In the genomic region with DNA sequence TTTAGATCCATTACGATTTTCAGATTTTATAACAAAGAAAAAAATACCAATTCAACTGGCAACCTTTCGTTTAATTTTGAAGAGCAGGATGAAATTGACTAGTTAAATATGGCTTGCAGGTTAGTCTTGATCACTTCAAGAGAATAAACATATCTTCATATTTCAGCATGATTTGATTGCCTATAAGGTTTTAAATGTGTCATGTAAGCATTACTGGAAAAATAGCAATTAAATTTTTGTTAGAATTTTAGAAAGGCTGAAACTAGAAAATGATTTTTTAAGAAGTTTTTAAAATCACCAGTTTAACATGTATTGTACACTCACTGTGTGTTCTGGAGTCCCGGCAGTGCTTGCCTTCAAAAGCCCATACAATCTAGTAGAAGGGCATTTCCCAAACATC, we compare ENCODE assay signal across 27 cellular contexts.
"Had no signal": no experiment of that assay in that cellular context is flagged by ENCODE, and none has a peak within 500 bp of the region (broad histone marks: within the 10 kb centered on the region; RNA-seq: fewer than 3 reads in every experiment).

No MANE protein-coding gene starts in this region.

- H3K4me1 ChIP-seq: suprapubic skin, testis, thyroid gland, tibial nerve, transverse colon, upper lobe of left lung, upper lobe of right lung, uterus had no signal

- H3K4me3 ChIP-seq: stomach, suprapubic skin, testis, thoracic aorta, thyroid gland, tibial artery, tibial nerve, transverse colon, upper lobe of left lung, upper lobe of right lung, uterus, vagina had no signal

- H3K9me3 ChIP-seq: stomach, suprapubic skin, testis, thoracic aorta, thyroid gland, tibial artery, tibial nerve, transverse colon, upper lobe of left lung, upper lobe of right lung, uterus, vagina had no signal

- FAIRE-seq: urothelium cell line had no signal

- ATAC-seq: stimulated activated effector memory CD8-positive, alpha-beta T cell treated with anti-CD3 and anti-CD28 coated beads, Interleukin-12 subunit alpha, Interleukin-12 subunit beta, amount 100 ng/mL, for 72 hours; stimulated activated memory B cell treated with anti-CD40 and anti-IgM and Interleukin-4, amounts not matched to agents 10 μg/mL and 1 μg/mL and 100 μg/mL, for 72 hours; stimulated activated naive B cell treated with anti-CD40 and anti-IgM and Interleukin-4, amounts not matched to agents 10 μg/mL and 1 μg/mL and 100 μg/mL, for 72 hours; stimulated activated naive CD8-positive, alpha-beta T cell treated with anti-CD3 and anti-CD28 coated beads, Interleukin-15, amount 100 ng/mL, for 72 hours; stimulated activated naive CD8-positive, alpha-beta T cell treated with anti-CD3 and anti-CD28 coated beads, Interleukin-15, Interleukin-2, amounts not matched to agents 100 U/mL and 50 U/mL, for 24 hours; upper lobe of right lung had no signal

- H3K27me3 ChIP-seq: stomach, suprapubic skin, testis, thyroid gland, tibial artery, tibial nerve, transverse colon, upper lobe of left lung, upper lobe of right lung, uterus, vagina had no signal

- DNase-seq: stimulated activated CD4-positive, alpha-beta T cell treated with anti-CD3 and anti-CD28 coated beads, Interleukin-2, amount 100 ng/mL, for 48 hours; stimulated activated CD4-positive, alpha-beta T cell treated with anti-CD3 and anti-CD28 coated beads, Interleukin-4, amount 100 ng/mL, for 1 hour; stimulated activated CD4-positive, alpha-beta T cell treated with anti-CD3 and anti-CD28 coated beads, Interleukin-4, amount 100 ng/mL, for 24 hours; stimulated activated CD4-positive, alpha-beta T cell treated with anti-CD3 and anti-CD28 coated beads, Interleukin-4, amount 100 ng/mL, for 4 hours; stimulated activated CD8-positive, alpha-beta memory T cell treated with anti-CD3 and anti-CD28 coated beads, Interleukin-4, amount 100 ng/mL, for 48 hours; stimulated activated naive B cell treated with anti-CD40 and anti-IgM and Interleukin-4, amounts not matched to agents 10 μg/mL and 1 μg/mL and 100 μg/mL, for 72 hours; stimulated activated naive CD4-positive, alpha-beta T cell; stimulated activated naive CD4-positive, alpha-beta T cell treated with Interleukin-2 at 50 U/mL for 16 hours; stimulated activated naive CD8-positive, alpha-beta T cell treated with anti-CD3 and anti-CD28 coated beads, Interleukin-15, amount 100 ng/mL, for 72 hours; stimulated activated naive CD8-positive, alpha-beta T cell treated with anti-CD3 and anti-CD28 coated beads, Interleukin-15, Interleukin-2, amounts not matched to agents 100 U/mL and 50 U/mL, for 24 hours; stomach; substantia nigra; testis; thyroid gland; tibial artery; transverse colon; trophoblast cell; upper lobe of left lung; upper lobe of right lung; uterus had no signal

- H3K36me3 ChIP-seq: stomach, suprapubic skin, thoracic aorta, thyroid gland, tibial artery, transverse colon, upper lobe of left lung, upper lobe of right lung, uterus, vagina had no signal

- H3K27ac ChIP-seq: stomach, suprapubic skin, testis, thoracic aorta, thyroid gland, tibial artery, tibial nerve, transverse colon, upper lobe of left lung, upper lobe of right lung, uterus, vagina had no signal
